Comparison of ENCODE assay signal across 9 cellular contexts in genomic region chr13:65966991-65967451, GRCh38.
A peak's percentile ranks its signal among the peaks of the same experiment; 100 is the strongest.
DNase-seq lines count a peak whose midpoint lies in the region; ATAC-seq, FAIRE-seq and TF ChIP-seq lines count a peak whose summit lies in the region.
"Had no signal": no experiment of that assay in that cellular context is flagged by ENCODE, and none has a peak within 500 bp of the region (broad histone marks: within the 10 kb centered on the region; RNA-seq: fewer than 3 reads in every experiment).

No MANE protein-coding gene starts in this region.

- H3K27me3 Mint-ChIP-seq in CD4-positive, alpha-beta T cell = no peaks in the 10 kb centered on the region
- H3K27me3 Mint-ChIP-seq in stimulated activated naive CD8-positive, alpha-beta T cell treated with anti-CD3 and anti-CD28 coated beads, Interleukin-15, amount 100 ng/mL, for 72 hours = no peaks in the 10 kb centered on the region

- H3K27me3 ChIP-seq in CD4-positive, alpha-beta T cell (ENCODE audit: control insufficient read depth, insufficient read depth, low read length) = no peaks in the 10 kb centered on the region

- H3K4me3 ChIP-seq in fibroblast of villous mesenchyme (ENCODE audit: low read depth, low read length) = no peak overlapping the region

- DNase-seq in AG08396 (ENCODE audit: low spot score) (peak; percentile 20), RCC 7860 (ENCODE audit: low spot score) (peak; percentile 13), fibroblast of villous mesenchyme (ENCODE audit: low read depth) (peak; percentile 15), mucosa of gallbladder (ENCODE audit: low spot score) (no peak)
- no peak for DNase-seq in CD4-positive, alpha-beta T cell
- no peak for DNase-seq in stimulated activated naive CD8-positive, alpha-beta T cell treated with anti-CD3 and anti-CD28 coated beads, Interleukin-15, amount 100 ng/mL, for 72 hours
- DNase-seq: NCI-H2081 treated with DMSO at 0.1 percent for 48 hours had no signal

- H3K9me3 Mint-ChIP-seq in CD4-positive, alpha-beta T cell = peaks cover 5% of the 10 kb centered on the region
- H3K9me3 Mint-ChIP-seq in stimulated activated naive CD8-positive, alpha-beta T cell treated with anti-CD3 and anti-CD28 coated beads, Interleukin-15, amount 100 ng/mL, for 72 hours = no peaks in the 10 kb centered on the region

- no peak overlapping the region for H3K4me3 Mint-ChIP-seq in CD4-positive, alpha-beta T cell
- H3K4me3 Mint-ChIP-seq in stimulated activated naive CD8-positive, alpha-beta T cell treated with anti-CD3 and anti-CD28 coated beads, Interleukin-15, amount 100 ng/mL, for 72 hours = no peak overlapping the region

- intact Hi-C loops in CD4-positive, alpha-beta T cell (cut with DNase I, micrococcal nuclease) = no loop called here

- no peak for FAIRE-seq in RCC 7860 (lab: Jason Lieb, UNC)

- CTCF ChIA-PET in CD4-positive, alpha-beta T cell (lab: Charles Lee) = no interaction called here

- H3K4me1 Mint-ChIP-seq in CD4-positive, alpha-beta T cell (ENCODE audit: low read depth) = no peaks in the 10 kb centered on the region
- H3K4me1 Mint-ChIP-seq in stimulated activated naive CD8-positive, alpha-beta T cell treated with anti-CD3 and anti-CD28 coated beads, Interleukin-15, amount 100 ng/mL, for 72 hours = no peaks in the 10 kb centered on the region

- no peaks in the 10 kb centered on the region for H3K36me3 Mint-ChIP-seq in CD4-positive, alpha-beta T cell (ENCODE audit: low read depth)

- POLR2A ChIA-PET in CD4-positive, alpha-beta T cell (lab: Charles Lee) = no interaction called here

- TF ChIP-seq CTCF in fibroblast of villous mesenchyme (IDR thresholded peaks at IDR 0.05; ENCODE audit: insufficient read depth, low read depth, low read length) = peak; percentile 33
- TF ChIP-seq CTCF in CD4-positive, alpha-beta T cell (IDR thresholded peaks at IDR 0.05) = no peak

- ATAC-seq in HG02610 (IDR thresholded peaks at IDR 0.05; ENCODE audit: unreplicated experiment) (peak; percentile 55), GM19463 (IDR thresholded peaks at IDR 0.05; ENCODE audit: unreplicated experiment) (no peak)
- ATAC-seq in CD4-positive, alpha-beta T cell (ENCODE audit: poor library complexity) = no peak
- no peak for ATAC-seq in stimulated activated naive CD8-positive, alpha-beta T cell treated with anti-CD3 and anti-CD28 coated beads, Interleukin-15, amount 100 ng/mL, for 72 hours

- H3K27ac ChIP-seq in CD4-positive, alpha-beta T cell (ENCODE audit: low read depth, low read length) = no peak overlapping the region

- H3K27ac Mint-ChIP-seq in CD4-positive, alpha-beta T cell = no peak overlapping the region
- H3K27ac Mint-ChIP-seq in stimulated activated naive CD8-positive, alpha-beta T cell treated with anti-CD3 and anti-CD28 coated beads, Interleukin-15, amount 100 ng/mL, for 72 hours = no peak overlapping the region

- no peaks in the 10 kb centered on the region for H3K9me3 ChIP-seq in CD4-positive, alpha-beta T cell (ENCODE audit: control insufficient read depth, low read length)

Comparison
In these comparisons a context has a peak if more than half of its experiments do, and no peak if none do; other contexts are left out.
1. DNase-seq: peak in AG08396 (single experiment), RCC 7860 (single experiment) and fibroblast of villous mesenchyme (single experiment); none in mucosa of gallbladder (single experiment), CD4-positive, alpha-beta T cell (0 of 10) and stimulated activated naive CD8-positive, alpha-beta T cell treated with anti-CD3 and anti-CD28 coated beads, Interleukin-15, amount 100 ng/mL, for 72 hours (0 of 2).